In the genomic region with DNA sequence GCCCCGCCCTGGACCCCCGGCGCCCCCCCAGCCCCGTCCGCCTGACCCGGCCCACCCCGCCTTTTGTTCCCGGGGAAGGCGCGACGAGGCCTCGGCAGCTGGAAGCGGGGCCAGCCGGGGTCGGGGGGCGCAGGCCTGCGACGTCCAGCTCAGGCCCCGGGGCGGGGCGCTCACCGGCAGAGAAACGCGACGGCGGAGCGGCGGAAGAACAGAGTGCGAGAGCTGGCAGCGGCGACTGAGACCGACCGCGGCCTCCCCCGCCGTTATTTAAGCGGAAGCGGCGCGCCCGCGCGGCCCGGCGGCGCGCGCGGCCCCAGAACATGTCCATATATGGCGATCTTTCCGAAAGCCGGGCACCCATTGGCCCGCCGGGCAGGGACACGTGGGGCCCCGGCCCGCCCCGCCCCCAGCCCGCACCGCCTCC, we compare ENCODE assay signal across 1 cellular context.
TF ChIP-seq lines count a peak whose summit lies in the region.

ACTG1 (minus strand) TSS at position 240 of the 424 bp plus-strand sequence. CDS start 445 bp downstream, outside the sequence.

TF ChIP-seq in K562, 482 proteins besides CTCF, POLR2A, EP300 and RAD21 (continued from another document and continues in another):
- TF ChIP-seq, protein P1, sequence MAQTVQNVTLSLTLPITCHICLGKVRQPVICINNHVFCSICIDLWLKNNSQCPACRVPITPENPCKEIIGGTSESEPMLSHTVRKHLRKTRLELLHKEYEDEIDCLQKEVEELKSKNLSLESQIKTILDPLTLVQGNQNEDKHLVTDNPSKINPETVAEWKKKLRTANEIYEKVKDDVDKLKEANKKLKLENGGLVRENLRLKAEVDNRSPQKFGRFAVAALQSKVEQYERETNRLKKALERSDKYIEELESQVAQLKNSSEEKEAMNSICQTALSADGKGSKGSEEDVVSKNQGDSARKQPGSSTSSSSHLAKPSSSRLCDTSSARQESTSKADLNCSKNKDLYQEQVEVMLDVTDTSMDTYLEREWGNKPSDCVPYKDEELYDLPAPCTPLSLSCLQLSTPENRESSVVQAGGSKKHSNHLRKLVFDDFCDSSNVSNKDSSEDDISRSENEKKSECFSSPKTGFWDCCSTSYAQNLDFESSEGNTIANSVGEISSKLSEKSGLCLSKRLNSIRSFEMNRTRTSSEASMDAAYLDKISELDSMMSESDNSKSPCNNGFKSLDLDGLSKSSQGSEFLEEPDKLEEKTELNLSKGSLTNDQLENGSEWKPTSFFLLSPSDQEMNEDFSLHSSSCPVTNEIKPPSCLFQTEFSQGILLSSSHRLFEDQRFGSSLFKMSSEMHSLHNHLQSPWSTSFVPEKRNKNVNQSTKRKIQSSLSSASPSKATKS (CRISPR knock-in tag; IDR thresholded peaks at IDR 0.05): no peak
- TF ChIP-seq ZNF253 (CRISPR knock-in tag; conservative IDR thresholded peaks at IDR 0.05): no peak
- TF ChIP-seq, protein P2, sequence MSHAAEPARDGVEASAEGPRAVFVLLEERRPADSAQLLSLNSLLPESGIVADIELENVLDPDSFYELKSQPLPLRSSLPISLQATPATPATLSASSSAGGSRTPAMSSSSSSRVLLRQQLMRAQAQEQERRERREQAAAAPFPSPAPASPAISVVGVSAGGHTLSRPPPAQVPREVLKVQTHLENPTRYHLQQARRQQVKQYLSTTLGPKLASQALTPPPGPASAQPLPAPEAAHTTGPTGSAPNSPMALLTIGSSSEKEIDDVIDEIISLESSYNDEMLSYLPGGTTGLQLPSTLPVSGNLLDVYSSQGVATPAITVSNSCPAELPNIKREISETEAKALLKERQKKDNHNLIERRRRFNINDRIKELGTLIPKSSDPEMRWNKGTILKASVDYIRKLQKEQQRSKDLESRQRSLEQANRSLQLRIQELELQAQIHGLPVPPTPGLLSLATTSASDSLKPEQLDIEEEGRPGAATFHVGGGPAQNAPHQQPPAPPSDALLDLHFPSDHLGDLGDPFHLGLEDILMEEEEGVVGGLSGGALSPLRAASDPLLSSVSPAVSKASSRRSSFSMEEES (CRISPR knock-in tag; IDR thresholded peaks at IDR 0.05): no peak
- TF ChIP-seq HIVEP1 (CRISPR knock-in tag; IDR thresholded peaks at IDR 0.05): no peak
- TF ChIP-seq ADNP (tag; IDR thresholded peaks at IDR 0.05): no peak
- no peak for TF ChIP-seq IRF9 (tag; IDR thresholded peaks at IDR 0.05)
- TF ChIP-seq EZH2 (IDR thresholded peaks at IDR 0.05; ENCODE audit: borderline replicate concordance, low read depth, low read length): no peak
- no peak for TF ChIP-seq SETDB1 (IDR thresholded peaks at IDR 0.05; ENCODE audit: low read length)
- TF ChIP-seq REST (CRISPR knock-in tag; IDR thresholded peaks at IDR 0.05; ENCODE audit: low read depth): no peak
- TF ChIP-seq TRIM24 (IDR thresholded peaks at IDR 0.05): no peak
- TF ChIP-seq ZKSCAN8 (CRISPR knock-in tag; IDR thresholded peaks at IDR 0.05): peak; percentile 57; the same call in 1 of the 2 replicates
- TF ChIP-seq KAT7 (CRISPR knock-in tag; IDR thresholded peaks at IDR 0.05; ENCODE audit: borderline replicate concordance): 0 out of 2 replicates have a peak, but pooled peaks have one; percentile 74
- no peak for TF ChIP-seq ZNF41 (CRISPR knock-in tag; conservative IDR thresholded peaks at IDR 0.05)
- TF ChIP-seq MCM2 (IDR thresholded peaks at IDR 0.05; ENCODE audit: low read depth): no peak
- TF ChIP-seq IRF1 (CRISPR knock-in tag; IDR thresholded peaks at IDR 0.05; ENCODE audit: borderline replicate concordance): no peak
- no peak for TF ChIP-seq VEZF1 (CRISPR knock-in tag; IDR thresholded peaks at IDR 0.05)
- no peak for TF ChIP-seq HDGF (IDR thresholded peaks at IDR 0.05)
- TF ChIP-seq ZNF197 (CRISPR knock-in tag; IDR thresholded peaks at IDR 0.05; ENCODE audit: low read depth): peak; percentile 92
- no peak for TF ChIP-seq TAL1 (IDR thresholded peaks at IDR 0.05)
- TF ChIP-seq, protein P3, sequence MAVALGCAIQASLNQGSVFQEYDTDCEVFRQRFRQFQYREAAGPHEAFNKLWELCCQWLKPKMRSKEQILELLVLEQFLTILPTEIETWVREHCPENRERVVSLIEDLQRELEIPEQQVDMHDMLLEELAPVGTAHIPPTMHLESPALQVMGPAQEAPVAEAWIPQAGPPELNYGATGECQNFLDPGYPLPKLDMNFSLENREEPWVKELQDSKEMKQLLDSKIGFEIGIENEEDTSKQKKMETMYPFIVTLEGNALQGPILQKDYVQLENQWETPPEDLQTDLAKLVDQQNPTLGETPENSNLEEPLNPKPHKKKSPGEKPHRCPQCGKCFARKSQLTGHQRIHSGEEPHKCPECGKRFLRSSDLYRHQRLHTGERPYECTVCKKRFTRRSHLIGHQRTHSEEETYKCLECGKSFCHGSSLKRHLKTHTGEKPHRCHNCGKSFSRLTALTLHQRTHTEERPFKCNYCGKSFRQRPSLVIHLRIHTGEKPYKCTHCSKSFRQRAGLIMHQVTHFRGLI (CRISPR knock-in tag; IDR thresholded peaks at IDR 0.05): no peak
- TF ChIP-seq RBM14 (IDR thresholded peaks at IDR 0.05; ENCODE audit: borderline replicate concordance, insufficient read depth, low read depth, low read length): no peak; the same call in 1 of the 2 replicates
- no peak for TF ChIP-seq NR1H2 (CRISPR knock-in tag; IDR thresholded peaks at IDR 0.05)
- TF ChIP-seq NR2C2 (CRISPR knock-in tag; IDR thresholded peaks at IDR 0.05): no peak
- TF ChIP-seq NR2C2 (tag; IDR thresholded peaks at IDR 0.05): peak; percentile 62; the same call in 1 of the 2 replicates
- TF ChIP-seq HSF4 (CRISPR knock-in tag; IDR thresholded peaks at IDR 0.05; ENCODE audit: borderline replicate concordance): no peak
- no peak for TF ChIP-seq YBX1 (IDR thresholded peaks at IDR 0.05)
- TF ChIP-seq ZNF239 (CRISPR knock-in tag; IDR thresholded peaks at IDR 0.05): no peak
- TF ChIP-seq ZFPM2 (CRISPR knock-in tag; IDR thresholded peaks at IDR 0.05): no peak
- TF ChIP-seq, protein P4, sequence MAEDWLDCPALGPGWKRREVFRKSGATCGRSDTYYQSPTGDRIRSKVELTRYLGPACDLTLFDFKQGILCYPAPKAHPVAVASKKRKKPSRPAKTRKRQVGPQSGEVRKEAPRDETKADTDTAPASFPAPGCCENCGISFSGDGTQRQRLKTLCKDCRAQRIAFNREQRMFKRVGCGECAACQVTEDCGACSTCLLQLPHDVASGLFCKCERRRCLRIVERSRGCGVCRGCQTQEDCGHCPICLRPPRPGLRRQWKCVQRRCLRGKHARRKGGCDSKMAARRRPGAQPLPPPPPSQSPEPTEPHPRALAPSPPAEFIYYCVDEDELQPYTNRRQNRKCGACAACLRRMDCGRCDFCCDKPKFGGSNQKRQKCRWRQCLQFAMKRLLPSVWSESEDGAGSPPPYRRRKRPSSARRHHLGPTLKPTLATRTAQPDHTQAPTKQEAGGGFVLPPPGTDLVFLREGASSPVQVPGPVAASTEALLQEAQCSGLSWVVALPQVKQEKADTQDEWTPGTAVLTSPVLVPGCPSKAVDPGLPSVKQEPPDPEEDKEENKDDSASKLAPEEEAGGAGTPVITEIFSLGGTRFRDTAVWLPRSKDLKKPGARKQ (CRISPR knock-in tag; IDR thresholded peaks at IDR 0.05): no peak
- no peak for TF ChIP-seq RBM17 (IDR thresholded peaks at IDR 0.05; ENCODE audit: borderline replicate concordance, low read depth, low read length)
- no peak for TF ChIP-seq ESRRB (CRISPR knock-in tag; IDR thresholded peaks at IDR 0.05; ENCODE audit: borderline replicate concordance)
- TF ChIP-seq BCL6 (CRISPR knock-in tag; IDR thresholded peaks at IDR 0.05): no peak
- no peak for TF ChIP-seq SMARCC2 (IDR thresholded peaks at IDR 0.05; ENCODE audit: low read depth)
- no peak for TF ChIP-seq SMAD3 (CRISPR knock-in tag; conservative IDR thresholded peaks at IDR 0.05)
- no peak for TF ChIP-seq ATF1 (CRISPR knock-in tag; IDR thresholded peaks at IDR 0.05)
- no peak for TF ChIP-seq ATF1 (tag; IDR thresholded peaks at IDR 0.05)
- TF ChIP-seq ZSCAN32 (CRISPR knock-in tag; IDR thresholded peaks at IDR 0.05): no peak
- no peak for TF ChIP-seq MTA2 (IDR thresholded peaks at IDR 0.05; ENCODE audit: low read depth)
- no peak for TF ChIP-seq E2F8 (IDR thresholded peaks at IDR 0.05; ENCODE audit: low read depth, partially characterized antibody)
- 0 out of 2 replicates have a peak, but pooled peaks have one; percentile 20 for TF ChIP-seq EGR1 (conservative IDR thresholded peaks at IDR 0.05)
- TF ChIP-seq, protein P5, sequence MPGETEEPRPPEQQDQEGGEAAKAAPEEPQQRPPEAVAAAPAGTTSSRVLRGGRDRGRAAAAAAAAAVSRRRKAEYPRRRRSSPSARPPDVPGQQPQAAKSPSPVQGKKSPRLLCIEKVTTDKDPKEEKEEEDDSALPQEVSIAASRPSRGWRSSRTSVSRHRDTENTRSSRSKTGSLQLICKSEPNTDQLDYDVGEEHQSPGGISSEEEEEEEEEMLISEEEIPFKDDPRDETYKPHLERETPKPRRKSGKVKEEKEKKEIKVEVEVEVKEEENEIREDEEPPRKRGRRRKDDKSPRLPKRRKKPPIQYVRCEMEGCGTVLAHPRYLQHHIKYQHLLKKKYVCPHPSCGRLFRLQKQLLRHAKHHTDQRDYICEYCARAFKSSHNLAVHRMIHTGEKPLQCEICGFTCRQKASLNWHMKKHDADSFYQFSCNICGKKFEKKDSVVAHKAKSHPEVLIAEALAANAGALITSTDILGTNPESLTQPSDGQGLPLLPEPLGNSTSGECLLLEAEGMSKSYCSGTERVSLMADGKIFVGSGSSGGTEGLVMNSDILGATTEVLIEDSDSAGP (CRISPR knock-in tag; IDR thresholded peaks at IDR 0.05): no peak
- TF ChIP-seq, protein P6, sequence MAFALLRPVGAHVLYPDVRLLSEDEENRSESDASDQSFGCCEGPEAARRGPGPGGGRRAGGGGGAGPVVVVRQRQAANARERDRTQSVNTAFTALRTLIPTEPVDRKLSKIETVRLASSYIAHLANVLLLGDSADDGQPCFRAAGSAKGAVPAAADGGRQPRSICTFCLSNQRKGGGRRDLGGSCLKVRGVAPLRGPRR (CRISPR knock-in tag; IDR thresholded peaks at IDR 0.05): no peak
- peak; percentile 73 for TF ChIP-seq ZFP36 (IDR thresholded peaks at IDR 0.05; ENCODE audit: low read depth, low read length, partially characterized antibody)
- TF ChIP-seq KAT2B (IDR thresholded peaks at IDR 0.05; ENCODE audit: low read depth, low read length): no peak
- TF ChIP-seq HDAC6 (IDR thresholded peaks at IDR 0.05; ENCODE audit: low read depth, low read length): no peak
